16 cellular contexts compared by ENCODE assay signal in the genomic region with DNA sequence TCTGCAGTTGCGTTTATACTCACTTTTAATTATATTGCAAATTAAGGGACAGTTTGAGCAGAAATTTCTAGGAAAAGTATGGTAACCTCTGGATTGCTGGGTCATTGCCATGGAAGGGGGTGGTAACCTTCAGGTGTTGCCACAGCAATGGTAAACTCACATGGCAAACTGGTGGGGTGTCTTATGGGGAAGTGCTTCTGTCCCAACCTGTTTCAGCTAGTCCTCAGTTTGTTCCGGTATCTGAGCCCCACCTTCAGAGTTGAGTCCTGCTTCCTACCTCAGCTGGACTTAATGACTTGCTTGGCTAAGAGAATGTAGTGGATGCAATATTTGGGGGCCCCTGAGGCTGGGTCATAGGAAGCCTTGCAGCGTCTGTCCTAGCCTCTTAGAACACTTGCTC. TPM values are rescaled to one million over a fixed set of nuclear protein-coding genes. Genes with fewer than 3 reads are reported as not detected.
DNase-seq lines count a peak whose midpoint lies in the region; ATAC-seq and TF ChIP-seq lines count a peak whose summit lies in the region.
"Had no signal": no experiment of that assay in that cellular context is flagged by ENCODE, and none has a peak within 500 bp of the region (broad histone marks: within the 10 kb centered on the region; RNA-seq: fewer than 3 reads in every experiment).

No MANE protein-coding gene starts in this region.

- no peaks in the 10 kb centered on the region for H3K9me3 ChIP-seq in vagina
- H3K9me3 ChIP-seq: prostate gland had no signal

- no peaks in the 10 kb centered on the region for H3K27me3 ChIP-seq in vagina

- peaks cover 7% of the 10 kb centered on the region for H3K4me1 ChIP-seq in vagina
- H3K4me1 ChIP-seq: prostate gland had no signal

- TF ChIP-seq POLR2A in vagina (IDR thresholded peaks at IDR 0.05), result no peak

- DNase-seq in germinal center (ENCODE audit: low spot score) (peak; percentile 46), Kasumi-1 (lab: John Stamatoyannopoulos, UW) (no peak), vagina (ENCODE audit: extremely low spot score in 2 of 2) (no peak)
- DNase-seq in activated T-cell treated with anti-CD3 and anti-CD28 coated beads, Interleukin-2, amount 50 U/mL, for 1 hour, result no peak
- DNase-seq in activated CD4-positive, alpha-beta T cell treated with anti-CD3 and anti-CD28 coated beads for 4 hours, result no peak
- DNase-seq: activated CD4-positive, alpha-beta T cell treated with anti-CD3 and anti-CD28 coated beads, Interleukin-2, amount 10 ng/mL, durations not matched to agents 7 days and 5 days; activated T-cell treated with anti-CD3 and anti-CD28 coated beads, Interleukin-2, amount 50 U/mL, for 48 hours; glutamatergic neuron; SHP77; stimulated activated CD4-positive, alpha-beta T cell treated with anti-CD3 and anti-CD28 coated beads, Interleukin-12 subunit alpha, Interleukin-12 subunit beta, amount 100 ng/mL, for 4 hours; T1000 had no signal

- intact Hi-C loops in vagina (cut with DNase I), result no loop called here

- peak overlapping the region; percentile 41 for H3K4me3 ChIP-seq in GM12875 (ENCODE audit: low read depth, low read length)
- no peak overlapping the region for H3K4me3 ChIP-seq in vagina
- H3K4me3 ChIP-seq: prostate gland had no signal

- no peak for TF ChIP-seq CTCF in GM12875 (IDR thresholded peaks at IDR 0.05; ENCODE audit: borderline replicate concordance, insufficient read depth, low read depth, low read length)
- no peak for TF ChIP-seq CTCF in vagina (IDR thresholded peaks at IDR 0.05)

- no peak overlapping the region for H3K27ac ChIP-seq in vagina
- H3K27ac ChIP-seq: epithelial cell of prostate, prostate gland had no signal

- peak; percentile 33 for ATAC-seq in GM21515 (IDR thresholded peaks at IDR 0.05; ENCODE audit: unreplicated experiment)
- ATAC-seq in HG03432 (IDR thresholded peaks at IDR 0.05; ENCODE audit: unreplicated experiment), result peak; percentile 21

- no peaks in the 10 kb centered on the region for H3K36me3 ChIP-seq in vagina
- H3K36me3 ChIP-seq: prostate gland had no signal

RNA-seq across cellular contexts. Expression of gene CLMN, which starts 7.3 kb away (rescaled TPM):
- total RNA-seq in vagina, result 19.6 TPM
